ENCODE assay signal across 23 cellular contexts in the genomic region with DNA sequence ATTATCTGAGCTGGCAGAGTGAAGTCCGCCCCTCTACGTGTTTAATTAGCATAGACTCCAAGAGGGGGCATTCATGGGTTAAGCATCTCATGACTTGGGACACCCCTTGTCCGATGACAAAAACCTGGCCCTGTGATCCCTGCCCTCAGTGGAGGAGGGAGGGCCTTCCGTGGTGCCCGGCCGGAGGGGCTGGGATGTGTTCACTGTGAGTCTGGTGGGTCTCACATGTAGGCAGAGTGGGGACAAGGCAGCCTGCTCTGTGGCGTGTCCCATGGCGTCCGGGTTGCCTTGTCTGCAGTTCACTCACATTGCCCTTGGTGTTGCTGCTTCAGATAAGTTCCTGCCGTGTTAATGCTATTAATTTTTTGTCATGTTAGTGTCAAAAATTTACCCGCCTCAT. TPM values are rescaled to one million over a fixed set of nuclear protein-coding genes. Genes with fewer than 3 reads are reported as not detected.
"Had no signal": no experiment of that assay in that cellular context is flagged by ENCODE, and none has a peak within 500 bp of the region (broad histone marks: within the 10 kb centered on the region; RNA-seq: fewer than 3 reads in every experiment).

No MANE protein-coding gene starts in this region.

- DNase-seq: IMR-90, Kasumi-1, MM.1S, NCI-H1092 treated with DMSO at 0.1 percent for 48 hours, NCI-H1436, NCI-H187, NCI-H2029, NCI-H2081 treated with DMSO at 0.1 percent for 48 hours, NCI-H2171, NCI-H226, NCI-H446, NCI-H510A, NCI-H524 treated with DMSO at 0.1 percent for 48 hours, NCI-H774, Right ventricle myocardium superior, RPMI8226, SIG-M5, SK-N-SH, SW 1271 had no signal

- H3K9me3 ChIP-seq: SJSA1, SK-N-SH had no signal

- H3K4me2 ChIP-seq: KMS-11, SK-N-SH had no signal

- ATAC-seq: HepG2 had no signal

- FAIRE-seq: HepG2, RCC 7860 had no signal

- H3K4me3 ChIP-seq: SJSA1 had no signal

- H3K36me3 ChIP-seq: SJSA1 had no signal

- H3K27ac ChIP-seq: KMS-11, SJSA1 had no signal

- H3K9ac ChIP-seq: KMS-11, SK-N-SH had no signal

- H3K9me2 ChIP-seq: SK-N-SH had no signal

RNA-seq across cellular contexts. Expression of a gene that starts 49.6 kb away (rescaled TPM):
- total RNA-seq: HepG2, IMR-90 had no signal
- polyA plus RNA-seq: HepG2 had no signal
